17 cellular contexts compared by ENCODE assay signal in genomic region chr7:104950006-104950405, GRCh38.
"Had no signal": no experiment of that assay in that cellular context is flagged by ENCODE, and none has a peak within 500 bp of the region (broad histone marks: within the 10 kb centered on the region; RNA-seq: fewer than 3 reads in every experiment).

No MANE protein-coding gene starts in this region.

- H3K27ac ChIP-seq: epithelial cell of prostate, lower lobe of right lung, pancreas had no signal

- H3K4me3 ChIP-seq: lower lobe of right lung, pancreas, sigmoid colon, transverse colon had no signal

- H3K9me3 ChIP-seq: lower lobe of right lung, pancreas, sigmoid colon, transverse colon had no signal

- H3K36me3 ChIP-seq: lower lobe of right lung, pancreas, sigmoid colon, transverse colon had no signal

- H3K27ac Mint-ChIP-seq: activated CD4-positive, alpha-beta memory T cell treated with anti-CD3 and anti-CD28 coated beads for 36 hours; activated naive CD8-positive, alpha-beta T cell treated with anti-CD3 and anti-CD28 coated beads, Interleukin-2, amount 10 ng/mL, durations not matched to agents 7 days and 5 days; mesothelial cell of epicardium had no signal

- H3K9me3 Mint-ChIP-seq: activated CD4-positive, alpha-beta memory T cell treated with anti-CD3 and anti-CD28 coated beads for 36 hours; activated naive CD8-positive, alpha-beta T cell treated with anti-CD3 and anti-CD28 coated beads, Interleukin-2, amount 10 ng/mL, durations not matched to agents 7 days and 5 days; immature natural killer cell; mesothelial cell of epicardium had no signal

- H3K4me3 Mint-ChIP-seq: activated CD4-positive, alpha-beta memory T cell treated with anti-CD3 and anti-CD28 coated beads for 36 hours; activated naive CD8-positive, alpha-beta T cell treated with anti-CD3 and anti-CD28 coated beads, Interleukin-2, amount 10 ng/mL, durations not matched to agents 7 days and 5 days; immature natural killer cell; mesothelial cell of epicardium had no signal

- DNase-seq: activated CD4-positive, alpha-beta memory T cell treated with anti-CD3 and anti-CD28 coated beads for 36 hours; activated CD4-positive, alpha-beta T cell treated with anti-CD3 and anti-CD28 coated beads for 1 hour; activated CD8-positive, alpha-beta memory T cell treated with anti-CD3 and anti-CD28 coated beads, Interleukin-2, amount 50 U/mL, for 4 hours; activated naive CD4-positive, alpha-beta T cell; activated naive CD8-positive, alpha-beta T cell treated with anti-CD3 and anti-CD28 coated beads, Interleukin-2, amount 10 ng/mL, durations not matched to agents 7 days and 5 days; cerebellar nuclear complex; dermis blood vessel endothelial cell; head of caudate nucleus; immature natural killer cell; lower lobe of right lung; pancreas; sigmoid colon; stimulated activated CD4-positive, alpha-beta T cell treated with anti-CD3 and anti-CD28 coated beads, Interleukin-12 subunit alpha, Interleukin-12 subunit beta, amount 100 ng/mL, for 4 hours; stimulated activated CD4-positive, alpha-beta T cell treated with anti-CD3 and anti-CD28 coated beads, Interleukin-2, amount 100 ng/mL, for 24 hours; transverse colon had no signal

- H3K36me3 Mint-ChIP-seq: mesothelial cell of epicardium had no signal

- H3K27me3 Mint-ChIP-seq: activated CD4-positive, alpha-beta memory T cell treated with anti-CD3 and anti-CD28 coated beads for 36 hours; activated naive CD8-positive, alpha-beta T cell treated with anti-CD3 and anti-CD28 coated beads, Interleukin-2, amount 10 ng/mL, durations not matched to agents 7 days and 5 days had no signal

- H3K27me3 ChIP-seq: pancreas, sigmoid colon, transverse colon had no signal

- ATAC-seq: lower lobe of right lung had no signal
